In the genomic region with DNA sequence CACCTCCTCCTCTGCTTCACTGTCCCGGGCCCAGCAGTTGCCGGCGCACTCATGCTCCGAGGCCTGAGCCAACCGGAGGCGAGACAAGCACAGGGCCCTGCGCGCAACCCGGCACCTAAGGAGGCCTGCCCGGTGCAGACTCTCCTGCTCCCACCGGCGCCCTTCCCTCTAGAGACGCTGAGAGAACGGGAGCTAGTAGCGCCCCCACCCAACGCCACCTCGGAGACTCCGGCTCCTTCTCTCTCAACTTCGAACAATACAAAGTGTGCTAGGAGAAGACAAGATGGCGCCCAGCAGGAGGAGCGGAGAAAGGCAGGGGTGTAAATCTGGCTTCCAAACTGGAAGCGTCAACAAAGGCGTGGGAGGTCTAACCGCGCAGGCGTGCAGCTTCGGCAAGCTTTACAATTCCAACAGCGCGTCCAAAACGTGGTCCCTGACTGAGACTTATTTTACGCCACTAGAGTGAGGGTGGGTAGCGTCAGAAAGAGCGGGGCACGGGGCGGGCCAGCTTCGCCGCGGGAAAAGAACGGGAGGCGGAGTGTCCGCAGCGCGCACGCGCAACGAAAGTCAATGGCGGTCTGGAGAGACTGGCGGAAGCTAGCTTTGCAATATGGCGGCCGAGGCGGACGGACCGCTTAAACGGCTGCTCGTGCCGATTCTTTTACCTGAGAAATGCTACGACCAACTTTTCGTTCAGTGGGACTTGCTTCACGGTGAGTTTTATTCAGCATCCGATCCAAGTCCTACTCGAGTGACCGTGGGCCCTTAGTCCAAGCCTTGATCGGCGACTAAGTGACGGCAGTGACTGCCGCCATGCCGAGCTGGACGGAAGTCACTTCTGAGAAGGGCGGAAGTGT, we compare ENCODE assay signal across 1 cellular context.
TF ChIP-seq lines count a peak whose summit lies in the region.

A gene (plus strand): TSS at position 600 of the 857 bp plus-strand sequence. CDS start 11 bp downstream, at position 611.

TF ChIP-seq in SK-N-SH, 30 proteins besides CTCF, POLR2A, EP300 and RAD21 (continued from another document):
- TF ChIP-seq, protein P1, sequence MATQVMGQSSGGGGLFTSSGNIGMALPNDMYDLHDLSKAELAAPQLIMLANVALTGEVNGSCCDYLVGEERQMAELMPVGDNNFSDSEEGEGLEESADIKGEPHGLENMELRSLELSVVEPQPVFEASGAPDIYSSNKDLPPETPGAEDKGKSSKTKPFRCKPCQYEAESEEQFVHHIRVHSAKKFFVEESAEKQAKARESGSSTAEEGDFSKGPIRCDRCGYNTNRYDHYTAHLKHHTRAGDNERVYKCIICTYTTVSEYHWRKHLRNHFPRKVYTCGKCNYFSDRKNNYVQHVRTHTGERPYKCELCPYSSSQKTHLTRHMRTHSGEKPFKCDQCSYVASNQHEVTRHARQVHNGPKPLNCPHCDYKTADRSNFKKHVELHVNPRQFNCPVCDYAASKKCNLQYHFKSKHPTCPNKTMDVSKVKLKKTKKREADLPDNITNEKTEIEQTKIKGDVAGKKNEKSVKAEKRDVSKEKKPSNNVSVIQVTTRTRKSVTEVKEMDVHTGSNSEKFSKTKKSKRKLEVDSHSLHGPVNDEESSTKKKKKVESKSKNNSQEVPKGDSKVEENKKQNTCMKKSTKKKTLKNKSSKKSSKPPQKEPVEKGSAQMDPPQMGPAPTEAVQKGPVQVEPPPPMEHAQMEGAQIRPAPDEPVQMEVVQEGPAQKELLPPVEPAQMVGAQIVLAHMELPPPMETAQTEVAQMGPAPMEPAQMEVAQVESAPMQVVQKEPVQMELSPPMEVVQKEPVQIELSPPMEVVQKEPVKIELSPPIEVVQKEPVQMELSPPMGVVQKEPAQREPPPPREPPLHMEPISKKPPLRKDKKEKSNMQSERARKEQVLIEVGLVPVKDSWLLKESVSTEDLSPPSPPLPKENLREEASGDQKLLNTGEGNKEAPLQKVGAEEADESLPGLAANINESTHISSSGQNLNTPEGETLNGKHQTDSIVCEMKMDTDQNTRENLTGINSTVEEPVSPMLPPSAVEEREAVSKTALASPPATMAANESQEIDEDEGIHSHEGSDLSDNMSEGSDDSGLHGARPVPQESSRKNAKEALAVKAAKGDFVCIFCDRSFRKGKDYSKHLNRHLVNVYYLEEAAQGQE (IDR thresholded peaks at IDR 0.05; ENCODE audit: low read depth, low read length), result peak; percentile 27; the same call in 1 of the 2 replicates
- TF ChIP-seq NRF1 (IDR thresholded peaks at IDR 0.05; ENCODE audit: low read depth, low read length) (peak; percentile 87), POLR2AphosphoS5 (IDR thresholded peaks at IDR 0.05; ENCODE audit: low read depth, low read length) (peak; percentile 88), YY1 (IDR thresholded peaks at IDR 0.05; ENCODE audit: low read depth) (peak; percentile 98)
- TF ChIP-seq, protein P2, sequence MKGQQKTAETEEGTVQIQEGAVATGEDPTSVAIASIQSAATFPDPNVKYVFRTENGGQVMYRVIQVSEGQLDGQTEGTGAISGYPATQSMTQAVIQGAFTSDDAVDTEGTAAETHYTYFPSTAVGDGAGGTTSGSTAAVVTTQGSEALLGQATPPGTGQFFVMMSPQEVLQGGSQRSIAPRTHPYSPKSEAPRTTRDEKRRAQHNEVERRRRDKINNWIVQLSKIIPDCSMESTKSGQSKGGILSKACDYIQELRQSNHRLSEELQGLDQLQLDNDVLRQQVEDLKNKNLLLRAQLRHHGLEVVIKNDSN (IDR thresholded peaks at IDR 0.05; ENCODE audit: borderline replicate concordance, low read depth), result no peak
- TF ChIP-seq, protein P3, sequence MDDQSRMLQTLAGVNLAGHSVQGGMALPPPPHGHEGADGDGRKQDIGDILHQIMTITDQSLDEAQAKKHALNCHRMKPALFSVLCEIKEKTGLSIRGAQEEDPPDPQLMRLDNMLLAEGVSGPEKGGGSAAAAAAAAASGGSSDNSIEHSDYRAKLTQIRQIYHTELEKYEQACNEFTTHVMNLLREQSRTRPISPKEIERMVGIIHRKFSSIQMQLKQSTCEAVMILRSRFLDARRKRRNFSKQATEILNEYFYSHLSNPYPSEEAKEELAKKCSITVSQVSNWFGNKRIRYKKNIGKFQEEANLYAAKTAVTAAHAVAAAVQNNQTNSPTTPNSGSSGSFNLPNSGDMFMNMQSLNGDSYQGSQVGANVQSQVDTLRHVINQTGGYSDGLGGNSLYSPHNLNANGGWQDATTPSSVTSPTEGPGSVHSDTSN (IDR thresholded peaks at IDR 0.05), result 0 out of 2 replicates have a peak, but pooled peaks have one; percentile 2
